26 cellular contexts compared by ENCODE assay signal in genomic region chr6:86949776-86950175, GRCh38. TPM values are rescaled to one million over a fixed set of nuclear protein-coding genes. Genes with fewer than 3 reads are reported as not detected.
DNase-seq lines count a peak whose midpoint lies in the region; ATAC-seq, FAIRE-seq and TF ChIP-seq lines count a peak whose summit lies in the region.
"Had no signal": no experiment of that assay in that cellular context is flagged by ENCODE, and none has a peak within 500 bp of the region (broad histone marks: within the 10 kb centered on the region; RNA-seq: fewer than 3 reads in every experiment).

No MANE protein-coding gene starts in this region.

- no peaks in the 10 kb centered on the region for H3K36me3 ChIP-seq in small intestine (ENCODE audit: control insufficient read depth in 2 of 2, insufficient read depth in 2 of 2, low read length in 2 of 2)
- H3K36me3 ChIP-seq: MG63, SJSA1 had no signal

- peak overlapping the region; percentile 84 for H3K27ac Mint-ChIP-seq in glutamatergic neuron (ENCODE audit: unreplicated experiment)
- H3K27ac Mint-ChIP-seq: CD4-positive, alpha-beta memory T cell; GM23338; H9; HFFc6; T-cell had no signal

- H3K9me3 Mint-ChIP-seq in glutamatergic neuron (ENCODE audit: unreplicated experiment): peaks cover 8% of the 10 kb centered on the region
- H3K9me3 Mint-ChIP-seq: GM23338, H9, T-cell had no signal

- H3K36me3 Mint-ChIP-seq in glutamatergic neuron (ENCODE audit: unreplicated experiment): peaks cover 5% of the 10 kb centered on the region
- H3K36me3 Mint-ChIP-seq: CD4-positive, alpha-beta memory T cell; T-cell had no signal

- TF ChIP-seq CTCF in glutamatergic neuron (IDR thresholded peaks at IDR 0.05; ENCODE audit: partially characterized antibody, unreplicated experiment): no peak

- H3K4me3 ChIP-seq in small intestine (ENCODE audit: low read depth in 1 of 2, low read length in 2 of 2): no peak overlapping the region
- H3K4me3 ChIP-seq: A549, GM23338, MG63, SJSA1 had no signal

- H3K9me3 ChIP-seq in small intestine (ENCODE audit: control insufficient read depth, low read depth): no peaks in the 10 kb centered on the region
- H3K9me3 ChIP-seq: A549, Caco-2, MG63, SJSA1 had no signal

- in situ Hi-C loops in G401 (cut with HindIII; ENCODE audit: low sequenced_read_pairs): no loop called here

- WGBS in small intestine, 3 donors: 60 to 72% (median 65%) methylated on average over 3 of the region's 3 CpGs

- no peak for FAIRE-seq in small intestine (lab: Jason Lieb, UNC)
- FAIRE-seq: A549 had no signal

- H3K27ac ChIP-seq in small intestine (ENCODE audit: low read depth in 1 of 2, low read length in 1 of 2): no peak overlapping the region
- H3K27ac ChIP-seq: A549, SJSA1 had no signal

- peaks cover 2% of the 10 kb centered on the region for H3K27me3 Mint-ChIP-seq in glutamatergic neuron (ENCODE audit: unreplicated experiment)

- DNase-seq in G401 (ENCODE audit: low spot score) (peak; percentile 61), NCI-H524 (lab: John Stamatoyannopoulos, UW) (peak; percentile 84 to 89), glutamatergic neuron (no peak), germinal center (ENCODE audit: low spot score) (no peak), small intestine (no peak)
- DNase-seq: AML-193; Caco-2; CD4-positive, alpha-beta memory T cell; H9; HFFc6; IMR-90; KG1; MG63; NCI-H1105 treated with DMSO at 0.1 percent for 48 hours; NCI-H146; NCI-H2029 treated with DMSO at 0.1 percent for 48 hours; NCI-H226; NCI-H510A treated with DMSO at 0.1 percent for 48 hours; Right ventricle myocardium superior; RPMI8226; T-cell had no signal

- no peak for ATAC-seq in GM18502 (IDR thresholded peaks at IDR 0.05; ENCODE audit: poor library complexity, unreplicated experiment)
- no peak for ATAC-seq in HG03565 (IDR thresholded peaks at IDR 0.05; ENCODE audit: unreplicated experiment)
- ATAC-seq: A549, GM23338, T-cell had no signal

- H3K4me1 Mint-ChIP-seq in glutamatergic neuron (ENCODE audit: low read depth, unreplicated experiment): peaks cover 24% of the 10 kb centered on the region
- H3K4me1 Mint-ChIP-seq: CD4-positive, alpha-beta memory T cell; H9; T-cell had no signal

- H3K27me3 ChIP-seq in small intestine (ENCODE audit: control insufficient read depth in 2 of 2, insufficient read depth in 2 of 2, low read length in 2 of 2): no peaks in the 10 kb centered on the region
- H3K27me3 ChIP-seq: MG63, SJSA1 had no signal

- no peaks in the 10 kb centered on the region for H3K4me1 ChIP-seq in small intestine (ENCODE audit: control insufficient read depth in 2 of 2, insufficient read depth in 1 of 2, low read depth in 1 of 2, low read length in 1 of 2)
- H3K4me1 ChIP-seq: A549, Caco-2, SJSA1 had no signal

- no peak overlapping the region for H3K4me3 Mint-ChIP-seq in glutamatergic neuron (ENCODE audit: unreplicated experiment)
- H3K4me3 Mint-ChIP-seq: CD4-positive, alpha-beta memory T cell; GM23338; H9; HFFc6; T-cell had no signal

RNA-seq across cellular contexts. Expression of gene HTR1E, which starts 12.4 kb away (rescaled TPM):
- total RNA-seq in G401 (2014; rRNA removed; shearing (Covaris generic)): not detected in 2 replicates
- 0.34 TPM for total RNA-seq in glutamatergic neuron (ENCODE audit: unreplicated experiment)
- polyA plus RNA-seq in small intestine: not detected
- total RNA-seq: Caco-2; CD4-positive, alpha-beta memory T cell; GM23338; H9; HFFc6; IMR-90; Right ventricle myocardium superior; SJSA1; T-cell had no signal
- polyA plus RNA-seq: A549; CD4-positive, alpha-beta memory T cell; GM23338; IMR-90 had no signal

Comparison
In these comparisons a context has a peak if more than half of its experiments do, and no peak if none do; other contexts are left out.
1. DNase-seq: peak in G401 (single experiment) and NCI-H524 (2 of 2); none in glutamatergic neuron (single experiment), germinal center (single experiment) and small intestine (single experiment).